22 cellular contexts compared by ENCODE assay signal in the genomic region with DNA sequence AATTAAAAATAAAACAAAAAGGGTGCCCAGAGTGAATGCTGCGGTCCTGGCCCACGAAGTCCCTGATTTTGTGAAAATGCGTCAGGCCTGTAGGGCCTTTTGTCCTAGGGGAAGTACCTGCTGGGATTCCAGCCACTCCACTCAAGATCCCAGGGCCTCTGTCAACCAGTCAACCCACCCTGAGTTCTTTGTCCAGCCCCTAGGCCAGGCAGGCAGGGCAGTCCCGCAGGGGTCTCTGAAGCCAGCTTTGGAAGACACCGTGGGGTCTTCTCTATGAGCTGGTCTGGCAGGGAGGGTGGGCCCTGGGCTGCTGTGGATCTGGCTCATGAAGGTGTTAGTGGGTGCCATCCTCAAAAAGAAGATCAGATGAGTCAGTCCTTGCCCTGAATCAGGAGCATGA.
"Had no signal": no experiment of that assay in that cellular context is flagged by ENCODE, and none has a peak within 500 bp of the region (broad histone marks: within the 10 kb centered on the region; RNA-seq: fewer than 3 reads in every experiment).

No MANE protein-coding gene starts in this region.

- H2AFZ ChIP-seq: parathyroid adenoma had no signal

- H3K4me1 Mint-ChIP-seq: natural killer cell; stimulated activated naive B cell treated with anti-CD40 and anti-IgM and Interleukin-4, amounts not matched to agents 10 μg/mL and 1 μg/mL and 100 μg/mL, for 72 hours had no signal

- FAIRE-seq: islet of Langerhans, small intestine had no signal

- ATAC-seq: effector memory CD8-positive, alpha-beta T cell; gastrocnemius medialis; heart right ventricle; left cardiac atrium; left lung; natural killer cell; right lobe of liver; stimulated activated naive B cell treated with anti-CD40 and anti-IgM and Interleukin-4, amounts not matched to agents 10 μg/mL and 1 μg/mL and 100 μg/mL, for 72 hours had no signal

- H3K4me3 Mint-ChIP-seq: effector memory CD8-positive, alpha-beta T cell; natural killer cell; stimulated activated naive B cell treated with anti-CD40 and anti-IgM and Interleukin-4, amounts not matched to agents 10 μg/mL and 1 μg/mL and 100 μg/mL, for 72 hours; stimulated activated naive CD8-positive, alpha-beta T cell treated with anti-CD3 and anti-CD28 coated beads, Interleukin-15, Interleukin-2, amounts not matched to agents 100 ng/mL and 50 ng/mL, for 24 hours had no signal

- H3K27me3 ChIP-seq: right lobe of liver, tibial nerve, vagina had no signal

- H3K36me3 Mint-ChIP-seq: natural killer cell; stimulated activated naive B cell treated with anti-CD40 and anti-IgM and Interleukin-4, amounts not matched to agents 10 μg/mL and 1 μg/mL and 100 μg/mL, for 72 hours had no signal

- H3K27ac ChIP-seq: coronary artery, gastrocnemius medialis, heart right ventricle, left lung, parathyroid adenoma, right lobe of liver, thoracic aorta, tibial nerve, vagina had no signal

- H3K9me3 Mint-ChIP-seq: effector memory CD8-positive, alpha-beta T cell; stimulated activated naive B cell treated with anti-CD40 and anti-IgM and Interleukin-4, amounts not matched to agents 10 μg/mL and 1 μg/mL and 100 μg/mL, for 72 hours; stimulated activated naive CD8-positive, alpha-beta T cell treated with anti-CD3 and anti-CD28 coated beads, Interleukin-15, Interleukin-2, amounts not matched to agents 100 ng/mL and 50 ng/mL, for 24 hours had no signal

- H3K4me1 ChIP-seq: gastrocnemius medialis, heart right ventricle, left lung, parathyroid adenoma, right lobe of liver, tibial nerve, vagina had no signal

- H3K27ac Mint-ChIP-seq: effector memory CD8-positive, alpha-beta T cell; natural killer cell; progenitor cell of endocrine pancreas; stimulated activated naive B cell treated with anti-CD40 and anti-IgM and Interleukin-4, amounts not matched to agents 10 μg/mL and 1 μg/mL and 100 μg/mL, for 72 hours; stimulated activated naive CD8-positive, alpha-beta T cell treated with anti-CD3 and anti-CD28 coated beads, Interleukin-15, Interleukin-2, amounts not matched to agents 100 ng/mL and 50 ng/mL, for 24 hours had no signal

- H3K27me3 Mint-ChIP-seq: effector memory CD8-positive, alpha-beta T cell; stimulated activated naive B cell treated with anti-CD40 and anti-IgM and Interleukin-4, amounts not matched to agents 10 μg/mL and 1 μg/mL and 100 μg/mL, for 72 hours; stimulated activated naive CD8-positive, alpha-beta T cell treated with anti-CD3 and anti-CD28 coated beads, Interleukin-15, Interleukin-2, amounts not matched to agents 100 ng/mL and 50 ng/mL, for 24 hours had no signal

- H3K79me2 ChIP-seq: parathyroid adenoma had no signal

- H3K4me3 ChIP-seq: coronary artery, gastrocnemius medialis, heart right ventricle, left lung, right lobe of liver, thoracic aorta, tibial nerve, vagina had no signal

- H3K36me3 ChIP-seq: gastrocnemius medialis, heart right ventricle, left lung, right lobe of liver, thoracic aorta, tibial nerve, vagina had no signal

- H3K9ac ChIP-seq: parathyroid adenoma had no signal

- H3K9me3 ChIP-seq: gastrocnemius medialis, heart right ventricle, left lung, right lobe of liver, thoracic aorta, tibial nerve, vagina had no signal

- DNase-seq: effector memory CD8-positive, alpha-beta T cell; foreskin fibroblast; gastrocnemius medialis; heart right ventricle; hippocampal formation; left cardiac atrium; left lung; mesenchymal stem cell; natural killer cell; right lobe of liver; small intestine; stimulated activated CD4-positive, alpha-beta T cell treated with anti-CD3 and anti-CD28 coated beads, Interleukin-15, amount 100 ng/mL, for 24 hours; stimulated activated CD4-positive, alpha-beta T cell treated with anti-CD3 and anti-CD28 coated beads, Interleukin-2, amount 100 ng/mL, for 48 hours; stimulated activated naive B cell treated with anti-CD40 and anti-IgM and Interleukin-4, amounts not matched to agents 10 μg/mL and 1 μg/mL and 100 μg/mL, for 72 hours had no signal
